1 cellular context compared by ENCODE assay signal in genomic region chr6:24668997-24669361, GRCh38.
A peak's percentile ranks its signal among the peaks of the same experiment; 100 is the strongest.
TF ChIP-seq lines count a peak whose summit lies in the region.

No MANE protein-coding gene starts in this region.

TF ChIP-seq in K562, 482 proteins besides CTCF, POLR2A, EP300 and RAD21 (continued from another document):
- TF ChIP-seq CHD7 (IDR thresholded peaks at IDR 0.05; ENCODE audit: low read depth, low read length): no peak
- peak; percentile 37; the same call in 1 of the 2 replicates for TF ChIP-seq PHF8 (IDR thresholded peaks at IDR 0.05; ENCODE audit: borderline replicate concordance, low read length)
- TF ChIP-seq MNT (conservative IDR thresholded peaks at IDR 0.05): peak; percentile 40 to 47
- TF ChIP-seq SOX6 (IDR thresholded peaks at IDR 0.05): no peak
- no peak for TF ChIP-seq PHB2 (IDR thresholded peaks at IDR 0.05; ENCODE audit: low read depth)
- TF ChIP-seq ZNF780A (CRISPR knock-in tag; IDR thresholded peaks at IDR 0.05): no peak
- no peak for TF ChIP-seq ZNF121 (CRISPR knock-in tag; conservative IDR thresholded peaks at IDR 0.05)
- 0 out of 4 replicates have a peak, but pooled peaks of 1 of the 2 experiments have one; percentile 34 for TF ChIP-seq HDAC1 (IDR thresholded peaks at IDR 0.05)
- no peak for TF ChIP-seq MEF2A (IDR thresholded peaks at IDR 0.05; ENCODE audit: control insufficient read depth, low read depth, low read length)
- TF ChIP-seq STAT6 (CRISPR knock-in tag; IDR thresholded peaks at IDR 0.05): no peak
- TF ChIP-seq NFRKB (IDR thresholded peaks at IDR 0.05; ENCODE audit: low read depth): peak; percentile 32; the same call in 1 of the 2 replicates
- no peak for TF ChIP-seq ZNF561 (CRISPR knock-in tag; conservative IDR thresholded peaks at IDR 0.05)
- no peak for TF ChIP-seq CREM (IDR thresholded peaks at IDR 0.05; ENCODE audit: low read depth)
- TF ChIP-seq MED1 (CRISPR knock-in tag; IDR thresholded peaks at IDR 0.05; ENCODE audit: borderline replicate concordance): no peak
- TF ChIP-seq MXD1 (CRISPR knock-in tag; IDR thresholded peaks at IDR 0.05; ENCODE audit: borderline replicate concordance, poor library complexity, severe bottlenecking): no peak
- no peak for TF ChIP-seq ZNF274 (IDR thresholded peaks at IDR 0.05; ENCODE audit: borderline replicate concordance, low read depth, low read length)
- no peak for TF ChIP-seq ZNF644 (tag; IDR thresholded peaks at IDR 0.05; ENCODE audit: low read depth)
- TF ChIP-seq POLR2B (IDR thresholded peaks at IDR 0.05; ENCODE audit: low read depth, partially characterized antibody): peak; percentile 14
- peak; percentile 1 for TF ChIP-seq TAF9B (IDR thresholded peaks at IDR 0.05; ENCODE audit: partially characterized antibody)
- no peak for TF ChIP-seq GMEB1 (CRISPR knock-in tag; IDR thresholded peaks at IDR 0.05)
- 0 out of 2 replicates have a peak, but pooled peaks have one; percentile 23 for TF ChIP-seq TOE1 (IDR thresholded peaks at IDR 0.05; ENCODE audit: borderline replicate concordance)
- TF ChIP-seq TOE1 (CRISPR knock-in tag; IDR thresholded peaks at IDR 0.05; ENCODE audit: borderline replicate concordance, low read depth): no peak
- TF ChIP-seq NFYB (IDR thresholded peaks at IDR 0.05; ENCODE audit: extremely low read depth, insufficient read length): no peak
